In the genomic region with DNA sequence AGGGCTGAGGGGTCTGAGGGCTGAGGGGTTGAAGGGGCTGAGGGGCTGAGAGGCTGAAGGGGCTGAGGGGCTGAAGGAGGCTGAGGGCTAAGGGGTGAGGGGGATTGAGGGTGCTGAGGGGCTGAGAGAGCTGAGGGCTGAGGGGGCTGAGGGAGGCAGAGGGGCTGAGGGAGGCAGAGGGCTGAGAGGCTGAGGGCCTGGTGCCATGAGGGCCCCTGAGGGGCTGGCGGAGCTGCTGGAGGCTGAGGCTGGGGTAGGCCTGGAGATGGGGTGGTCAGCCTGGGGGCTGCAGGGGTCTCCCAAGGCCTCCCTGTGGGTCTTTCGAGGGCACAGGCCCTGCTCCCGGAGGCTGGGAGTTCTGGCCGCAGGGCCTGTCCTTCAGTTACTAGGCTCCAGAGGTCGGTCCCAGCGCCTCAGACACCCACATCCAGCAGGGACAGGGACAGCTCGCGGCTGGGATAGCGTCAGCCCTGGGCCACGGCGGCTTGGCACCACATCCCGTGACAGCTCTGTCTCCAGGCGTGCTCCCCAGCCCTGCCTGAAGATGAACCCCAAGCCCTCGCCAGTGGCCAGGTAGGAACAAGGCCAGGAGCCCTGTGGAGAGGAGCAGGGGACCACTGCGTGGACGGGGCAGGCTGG, we compare ENCODE assay signal across 11 cellular contexts. TPM values are rescaled to one million over a fixed set of nuclear protein-coding genes. Genes with fewer than 3 reads are reported as not detected.
DNase-seq lines count a peak whose midpoint lies in the region; ATAC-seq and TF ChIP-seq lines count a peak whose summit lies in the region.
"Had no signal": no experiment of that assay in that cellular context is flagged by ENCODE, and none has a peak within 500 bp of the region (broad histone marks: within the 10 kb centered on the region; RNA-seq: fewer than 3 reads in every experiment).

No MANE protein-coding gene starts in this region.

- H3K36me3 ChIP-seq in CD4-positive, alpha-beta memory T cell (ENCODE audit: insufficient read depth, low read length) = peaks cover 26% of the 10 kb centered on the region
- H3K36me3 ChIP-seq in GM23248 (ENCODE audit: low read depth) (no peaks in the 10 kb centered on the region), ectodermal cell (ENCODE audit: control insufficient read depth, insufficient read depth, low read length) (no peaks in the 10 kb centered on the region), osteoblast (ENCODE audit: insufficient read depth, low read length) (no peaks in the 10 kb centered on the region)
- H3K36me3 ChIP-seq: MG63 had no signal

- H3K9me3 ChIP-seq in CD4-positive, alpha-beta memory T cell (ENCODE audit: control insufficient read depth in 1 of 2, low read length in 2 of 2) = no peaks in the 10 kb centered on the region
- no peaks in the 10 kb centered on the region for H3K9me3 ChIP-seq in GM23248 (ENCODE audit: low read depth)
- H3K9me3 ChIP-seq in ectodermal cell (ENCODE audit: control insufficient read depth, low read length) = no peaks in the 10 kb centered on the region
- no peaks in the 10 kb centered on the region for H3K9me3 ChIP-seq in osteoblast (ENCODE audit: low read depth, low read length)
- H3K9me3 ChIP-seq: MG63 had no signal

- peak overlapping the region; percentile 26 for H3K27ac ChIP-seq in CD4-positive, alpha-beta memory T cell (ENCODE audit: low read depth, low read length)
- no peak overlapping the region for H3K27ac ChIP-seq in GM23248
- H3K27ac ChIP-seq in ectodermal cell (ENCODE audit: insufficient read depth, low read depth, low read length, poor library complexity, severe bottlenecking) = no peak overlapping the region
- H3K27ac ChIP-seq in osteoblast (ENCODE audit: low read depth, low read length) = no peak overlapping the region

- H3K79me2 ChIP-seq in GM23248 (ENCODE audit: insufficient read depth) (no peaks in the 10 kb centered on the region), osteoblast (ENCODE audit: insufficient read depth, low read length) (no peaks in the 10 kb centered on the region)

- H3K4me1 ChIP-seq in CD4-positive, alpha-beta memory T cell (ENCODE audit: insufficient read depth, low read length) = peaks cover 19% of the 10 kb centered on the region
- no peaks in the 10 kb centered on the region for H3K4me1 ChIP-seq in GM23248 (ENCODE audit: insufficient read depth)
- peaks cover 8% of the 10 kb centered on the region for H3K4me1 ChIP-seq in ectodermal cell (ENCODE audit: control insufficient read depth, insufficient read depth, low read length)
- H3K4me1 ChIP-seq in osteoblast (ENCODE audit: insufficient read depth, low read length) = no peaks in the 10 kb centered on the region

- no peaks in the 10 kb centered on the region for H3K27me3 ChIP-seq in CD4-positive, alpha-beta memory T cell (ENCODE audit: insufficient read depth, low read length)
- no peaks in the 10 kb centered on the region for H3K27me3 ChIP-seq in GM23248 (replicated peaks; ENCODE audit: insufficient read depth)
- peaks cover 37% of the 10 kb centered on the region for H3K27me3 ChIP-seq in ectodermal cell (ENCODE audit: control insufficient read depth, insufficient read depth, low read length, poor library complexity, severe bottlenecking)
- peaks cover 14% of the 10 kb centered on the region for H3K27me3 ChIP-seq in osteoblast (ENCODE audit: insufficient read depth, low read length)
- H3K27me3 ChIP-seq: MG63 had no signal

- H3K4me1 Mint-ChIP-seq in CD4-positive, alpha-beta memory T cell = peaks cover 13 to 21% (median 18%) of the 10 kb centered on the region in 4 donors

- no peaks in the 10 kb centered on the region for H3K9me2 ChIP-seq in GM23248 (ENCODE audit: insufficient read depth)

- H3K4me3 Mint-ChIP-seq in CD4-positive, alpha-beta memory T cell = no peak overlapping the region

- peaks cover 14 to 37% of the 10 kb centered on the region in 2 donors for H3K36me3 Mint-ChIP-seq in CD4-positive, alpha-beta memory T cell

- H4K20me1 ChIP-seq in GM23248 (ENCODE audit: insufficient read depth) = no peaks in the 10 kb centered on the region
- H4K20me1 ChIP-seq in osteoblast (ENCODE audit: insufficient read depth, low read length) = no peaks in the 10 kb centered on the region

- intact Hi-C loops in CD4-positive, alpha-beta memory T cell (cut with micrococcal nuclease) = no loop called here

- CTCF ChIA-PET in CD4-positive, alpha-beta memory T cell (lab: Charles Lee; ENCODE audit: partially characterized antibody) = interaction anchor here (0.8 to 1.4 kb wide), 3 partner anchors 10 to 174 kb away, joined by 3 to 5 read pairs (median 4); no protein-coding TSS in a partner anchor

- peak overlapping the region; percentile 78 for H3K4me2 ChIP-seq in GM23248 (ENCODE audit: unreplicated experiment)
- H3K4me2 ChIP-seq in osteoblast (ENCODE audit: insufficient read depth, low read length) = peak overlapping the region; percentile 81

- H3F3A ChIP-seq in GM23248 (ENCODE audit: insufficient read depth) = no peaks in the 10 kb centered on the region

- no peaks in the 10 kb centered on the region for H3K9me3 Mint-ChIP-seq in CD4-positive, alpha-beta memory T cell

- no peak overlapping the region for H3K9ac ChIP-seq in GM23248

- in situ Hi-C loops in GM23248 (cut with MboI) = no loop called here

- no peak for TF ChIP-seq CTCF in osteoblast (IDR thresholded peaks at IDR 0.05; ENCODE audit: extremely low read depth, low read depth, low read length)

- no peak for DNase-seq in CD4-positive, alpha-beta memory T cell
- DNase-seq in GM23248 (peak; percentile 23), osteoblast (ENCODE audit: insufficient read length, low spot score, missing footprints) (peak; percentile 88), NCI-H2081 treated with DMSO at 0.1 percent for 48 hours (lab: John Stamatoyannopoulos, UW) (no peak), NCI-H446 treated with DMSO at 0.1 percent for 48 hours (lab: John Stamatoyannopoulos, UW) (no peak)
- DNase-seq: activated CD4-positive, CD25-positive, alpha-beta regulatory T cell; DMS 273 treated with DMSO at 0.1 percent for 48 hours; MG63 had no signal

- WGBS in GM23248 (ENCODE audit: low coverage in 1 of 2, low lambda C conversion rate in 2 of 2, missing lambda C conversion rate in 2 of 2), 2 experiments = 53 to 80% methylated on average over 11 to 15 of the region's 16 CpGs
- WGBS in ectodermal cell, 2 experiments = 75 to 76% methylated on average over 16 of the region's 16 CpGs

- POLR2A ChIA-PET in CD4-positive, alpha-beta memory T cell (lab: Charles Lee; ENCODE audit: partially characterized antibody) = interaction anchor here (1.0 to 3.7 kb wide), 4 partner anchors 14 to 65 kb away, joined by 4 to 23 read pairs (median 12); a partner anchor contains a TSS

- ATAC-seq in HG02798 (IDR thresholded peaks at IDR 0.05; ENCODE audit: poor library complexity, unreplicated experiment) (no peak), GM19397 (IDR thresholded peaks at IDR 0.05; ENCODE audit: unreplicated experiment) (no peak)

- no peak overlapping the region for H3K4me3 ChIP-seq in CD4-positive, alpha-beta memory T cell (ENCODE audit: low read length in 2 of 2)
- H3K4me3 ChIP-seq in GM23248 = peak overlapping the region; percentile 64
- H3K4me3 ChIP-seq in ectodermal cell (ENCODE audit: insufficient read depth, low read depth, low read length) = peak overlapping the region; percentile 32
- H3K4me3 ChIP-seq in osteoblast (ENCODE audit: insufficient read depth, low read length) = peak overlapping the region; percentile 66
- H3K4me3 ChIP-seq: MG63 had no signal

- H3K27ac Mint-ChIP-seq in CD4-positive, alpha-beta memory T cell = peak overlapping the region in 1 of 7 donors; percentile 15

- H2AFZ ChIP-seq in GM23248 (peak overlapping the region; percentile 84; the same call in 1 of the 2 replicates), osteoblast (ENCODE audit: low read length) (peak overlapping the region; percentile 83)

- H3K27me3 Mint-ChIP-seq in CD4-positive, alpha-beta memory T cell = no peaks in the 10 kb centered on the region

RNA-seq across cellular contexts. Expression of a gene that starts 16.9 kb away (rescaled TPM):
- 10 to 100 TPM; 92.9 to 94.2 TPM for total RNA-seq in CD4-positive, alpha-beta memory T cell
- polyA plus RNA-seq in CD4-positive, alpha-beta memory T cell = 100 to 1,000 TPM; 143 to 168 TPM
- total RNA-seq in GM23248 (2014; rRNA removed; shearing (Covaris generic)) = not detected in 2 replicates
- 0.14 TPM in 1 of 2 replicates, not detected in the other for polyA plus RNA-seq in GM23248 (2016; fragmentation: Nextera tagmentation; extraction: Ambion mirVana)
- not detected for polyA plus RNA-seq in ectodermal cell (2013, experiment 1 of 4)
- polyA plus RNA-seq in ectodermal cell (2013, experiment 2 of 4) = 0.11 TPM
- polyA plus RNA-seq in ectodermal cell (2013, experiment 3 of 4) = not detected
- 0.08 TPM for polyA plus RNA-seq in ectodermal cell (2013, experiment 4 of 4)
- total RNA-seq in osteoblast = 0.29 and 0.36 TPM in 2 replicates

RNA-seq across cellular contexts. Expression of a gene that starts 38.0 kb away (rescaled TPM):
- 100 to 1,000 TPM; 192 to 200 TPM for total RNA-seq in CD4-positive, alpha-beta memory T cell
- 10 to 100 TPM; 82.1 to 91.9 TPM for polyA plus RNA-seq in CD4-positive, alpha-beta memory T cell
- 63.8 and 77.3 TPM in 2 replicates for total RNA-seq in GM23248 (2014; rRNA removed; shearing (Covaris generic))
- 69.3 and 78.7 TPM in 2 replicates for polyA plus RNA-seq in GM23248 (2016; fragmentation: Nextera tagmentation; extraction: Ambion mirVana)
- 45.2 TPM for polyA plus RNA-seq in ectodermal cell (2013, experiment 1 of 4)
- 44.0 TPM for polyA plus RNA-seq in ectodermal cell (2013, experiment 2 of 4)
- polyA plus RNA-seq in ectodermal cell (2013, experiment 3 of 4) = 40.2 TPM
- 43.4 TPM for polyA plus RNA-seq in ectodermal cell (2013, experiment 4 of 4)
- 41.8 and 42.3 TPM in 2 replicates for total RNA-seq in osteoblast

Comparison
In these comparisons a context has a peak if more than half of its experiments do, and no peak if none do; other contexts are left out.
1. DNase-seq: peak in GM23248 (single experiment) and osteoblast (single experiment); none in CD4-positive, alpha-beta memory T cell (0 of 5), NCI-H2081 treated with DMSO at 0.1 percent for 48 hours (single experiment) and NCI-H446 treated with DMSO at 0.1 percent for 48 hours (single experiment).
2. H3K4me3 ChIP-seq: peak in GM23248 (single experiment), ectodermal cell (single experiment) and osteoblast (single experiment); none in CD4-positive, alpha-beta memory T cell (0 of 2).
3. RNA of a gene that starts 16.9 kb away (total RNA-seq): 92.9 to 94.2 TPM in CD4-positive, alpha-beta memory T cell; 0.29 to 0.36 TPM in osteoblast and not detected in GM23248; every median in the first group is over 10 times any median in the second.